8 cellular contexts compared by ENCODE assay signal in the genomic region with DNA sequence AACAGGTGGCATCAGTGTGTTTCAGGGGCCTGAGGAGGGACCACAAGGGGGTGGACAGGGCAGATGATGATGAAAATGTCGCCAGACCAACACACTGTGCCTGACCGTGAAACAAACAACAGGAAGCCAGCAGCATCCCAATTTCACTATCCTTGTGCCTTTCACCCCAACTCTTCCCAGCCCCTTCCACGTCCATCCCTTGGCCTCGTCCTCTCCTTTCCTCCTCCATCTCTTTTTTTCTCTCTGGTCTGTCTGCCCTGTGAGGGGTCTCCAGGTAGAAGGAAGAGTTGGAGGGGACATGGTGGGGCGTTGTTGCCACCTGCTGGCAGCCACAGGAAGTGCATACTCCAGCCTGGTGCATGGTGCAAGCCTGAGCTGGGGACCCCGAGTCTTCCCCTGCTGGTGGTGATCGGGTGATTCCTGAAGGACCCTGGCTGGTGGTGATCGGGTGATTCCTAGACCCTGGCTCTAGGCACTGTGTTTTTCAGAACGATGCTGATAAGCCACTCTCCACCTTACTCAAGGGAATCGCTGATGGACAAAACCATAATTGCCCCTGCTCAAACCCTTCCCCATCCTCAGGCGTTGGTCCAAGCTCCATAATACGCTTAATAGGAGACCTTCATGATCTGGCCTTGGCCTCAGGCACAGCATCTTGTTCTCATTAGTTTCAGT.
DNase-seq lines count a peak whose midpoint lies in the region; ATAC-seq and TF ChIP-seq lines count a peak whose summit lies in the region.

No MANE protein-coding gene starts in this region.

- DNase-seq in T-helper 9 cell (peak; percentile 51), astrocyte of the hippocampus (ENCODE audit: low read depth, low spot score) (peak; percentile 74), inferior parietal cortex (ENCODE audit: extremely low spot score) (peak; percentile 67)
- DNase-seq in stimulated activated CD4-positive, alpha-beta T cell treated with anti-CD3 and anti-CD28 coated beads, Interleukin-4, amount 100 ng/mL, for 1 hour = peak; percentile 62

- TF ChIP-seq CTCF in GM12801 (IDR thresholded peaks at IDR 0.05; ENCODE audit: extremely low read depth, insufficient read length) = peak; percentile 89
- peak; percentile 99 for TF ChIP-seq CTCF in LNCAP (IDR thresholded peaks at IDR 0.05)

- no peak for ATAC-seq in HG02852 (IDR thresholded peaks at IDR 0.05; ENCODE audit: unreplicated experiment)
- no peak for ATAC-seq in HG03196 (IDR thresholded peaks at IDR 0.05; ENCODE audit: unreplicated experiment)
